In the genomic region with DNA sequence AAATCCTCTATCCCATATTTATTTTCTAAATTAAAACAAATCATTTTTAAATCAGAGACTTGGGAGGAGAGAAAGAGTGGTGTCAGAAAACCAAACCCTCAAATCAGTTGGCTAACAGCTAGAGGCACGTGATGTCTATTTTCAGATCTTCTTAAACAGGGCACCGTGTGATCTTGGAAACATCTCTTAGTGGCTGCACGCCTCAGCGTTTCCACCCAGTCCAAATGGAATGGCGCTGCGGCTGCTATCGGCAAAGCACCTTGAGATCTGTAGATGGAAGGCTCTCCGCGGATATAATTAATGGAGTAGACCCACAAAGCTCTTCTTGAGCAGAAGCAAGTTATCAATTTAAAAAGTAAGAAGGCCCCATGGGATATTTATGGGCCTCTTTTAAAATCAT, we compare ENCODE assay signal across 18 cellular contexts. TPM values are rescaled to one million over a fixed set of nuclear protein-coding genes. Genes with fewer than 3 reads are reported as not detected.
A peak's percentile ranks its signal among the peaks of the same experiment; 100 is the strongest.
DNase-seq lines count a peak whose midpoint lies in the region; ATAC-seq, FAIRE-seq and TF ChIP-seq lines count a peak whose summit lies in the region.
"Had no signal": no experiment of that assay in that cellular context is flagged by ENCODE, and none has a peak within 500 bp of the region (broad histone marks: within the 10 kb centered on the region; RNA-seq: fewer than 3 reads in every experiment).

No MANE protein-coding gene starts in this region.

- no peak overlapping the region for H4K91ac ChIP-seq in mesenchymal stem cell (ENCODE audit: low read length)

- WGBS in mesenchymal stem cell: 99% methylated on average over 9 of the region's 9 CpGs
- 84 to 97% (median 92%) methylated on average over 9 of the region's 9 CpGs for WGBS in stomach, 5 donors

- no peak overlapping the region for H3K4me3 Mint-ChIP-seq in astrocyte (ENCODE audit: unreplicated experiment)
- H3K4me3 Mint-ChIP-seq: CD4-positive, alpha-beta T cell had no signal

- H2AK5ac ChIP-seq in mesenchymal stem cell (ENCODE audit: low read length, severe bottlenecking): peak overlapping the region; percentile 57

- no peak overlapping the region for H2AFZ ChIP-seq in astrocyte (ENCODE audit: low read depth, low read length)
- H2AFZ ChIP-seq in mesenchymal stem cell (ENCODE audit: low read depth, low read length): no peak overlapping the region

- no peak for TF ChIP-seq POLR2A in stomach (IDR thresholded peaks at IDR 0.05)

- peaks cover 15% of the 10 kb centered on the region for H3K36me3 Mint-ChIP-seq in astrocyte (ENCODE audit: low read depth, unreplicated experiment)

- H3K4me2 ChIP-seq in astrocyte (ENCODE audit: low read length) (no peak overlapping the region), mesenchymal stem cell (ENCODE audit: low read length, poor library complexity, severe bottlenecking) (no peak overlapping the region)
- H3K4me2 ChIP-seq: KMS-11 had no signal

- H3K23ac ChIP-seq in mesenchymal stem cell (ENCODE audit: low read length in 2 of 2): no peak overlapping the region

- H2BK5ac ChIP-seq in mesenchymal stem cell (ENCODE audit: low read depth, low read length, poor library complexity, severe bottlenecking): no peak overlapping the region

- TF ChIP-seq EP300 in stomach (IDR thresholded peaks at IDR 0.05): no peak

- H3K4me1 ChIP-seq in BE2C (peaks cover 60% of the 10 kb centered on the region), astrocyte (ENCODE audit: insufficient read depth, low read length) (peaks cover 48% of the 10 kb centered on the region), mesenchymal stem cell (ENCODE audit: control insufficient read depth, insufficient read depth, low read depth, low read length) (peaks cover 28% of the 10 kb centered on the region), stomach (peaks cover 0 to 80% (median 50%) of the 10 kb centered on the region in 4 donors)

- H3K9me3 Mint-ChIP-seq in astrocyte (ENCODE audit: unreplicated experiment): no peaks in the 10 kb centered on the region
- H3K9me3 Mint-ChIP-seq: CD4-positive, alpha-beta T cell had no signal

- H3K27me3 ChIP-seq in BE2C: no peaks in the 10 kb centered on the region
- H3K27me3 ChIP-seq in astrocyte (ENCODE audit: insufficient read depth, low read length): no peaks in the 10 kb centered on the region
- H3K27me3 ChIP-seq in mesenchymal stem cell (ENCODE audit: control insufficient read depth in 1 of 2, insufficient read depth in 1 of 2, low read length in 2 of 2): no peaks in the 10 kb centered on the region
- no peaks in the 10 kb centered on the region for H3K27me3 ChIP-seq in stomach
- H3K27me3 ChIP-seq: Peyer's patch had no signal

- H3K4me3 ChIP-seq in BE2C (ENCODE audit: low read depth, low read length) (no peak overlapping the region), astrocyte (ENCODE audit: insufficient read depth, low read depth, low read length) (no peak overlapping the region), mesenchymal stem cell (ENCODE audit: insufficient read depth in 1 of 2, low read depth in 1 of 2, low read length in 2 of 2) (no peak overlapping the region), stomach (no peak overlapping the region)
- H3K4me3 ChIP-seq: Peyer's patch had no signal

- no peak for ATAC-seq in stimulated activated naive CD8-positive, alpha-beta T cell treated with anti-CD3 and anti-CD28 coated beads, Interleukin-15, Interleukin-2, amounts not matched to agents 100 U/mL and 50 U/mL, for 24 hours
- ATAC-seq: SK-N-SH treated with all-trans-retinoic acid at 6 μM for 48 hours had no signal

- H3K9ac ChIP-seq in astrocyte (ENCODE audit: low read length): peak overlapping the region; percentile 59
- no peak overlapping the region for H3K9ac ChIP-seq in mesenchymal stem cell (ENCODE audit: low read length)
- H3K9ac ChIP-seq: KMS-11 had no signal

- H3K4ac ChIP-seq in mesenchymal stem cell (ENCODE audit: low read depth in 1 of 2, low read length in 2 of 2): peak overlapping the region in 1 of 2 experiments; percentile 21

- H3K14ac ChIP-seq in mesenchymal stem cell (ENCODE audit: low read length in 2 of 2): no peak overlapping the region

- peak overlapping the region; percentile 58 for H2BK120ac ChIP-seq in mesenchymal stem cell (ENCODE audit: low read depth, low read length)

- peak overlapping the region; percentile 34 for H3K27ac Mint-ChIP-seq in astrocyte (ENCODE audit: unreplicated experiment)
- H3K27ac Mint-ChIP-seq: CD4-positive, alpha-beta T cell had no signal

- DNase-seq in BE2C (peak; percentile 55), astrocyte (ENCODE audit: low read depth) (no peak), mesenchymal stem cell (no peak), stomach (no peak), NCI-H345 treated with DMSO at 0.1 percent for 48 hours (lab: John Stamatoyannopoulos, UW; ENCODE audit: unreplicated experiment) (no peak), GM19239 (ENCODE audit: insufficient read length, low spot score) (no peak), RCC 7860 (ENCODE audit: low spot score) (no peak)
- DNase-seq in stimulated activated naive CD8-positive, alpha-beta T cell treated with anti-CD3 and anti-CD28 coated beads, Interleukin-15, Interleukin-2, amounts not matched to agents 100 U/mL and 50 U/mL, for 24 hours: no peak
- DNase-seq: AML-193; CD4-positive, alpha-beta T cell; NCI-H1436 treated with DMSO at 0.1 percent for 48 hours; NCI-H2029 treated with DMSO at 0.1 percent for 48 hours; NCI-H510A; Peyer's patch; SHP77 had no signal

- TF ChIP-seq CTCF in BE2C (IDR thresholded peaks at IDR 0.05; ENCODE audit: low read depth, low read length) (no peak), astrocyte (IDR thresholded peaks at IDR 0.05; ENCODE audit: insufficient read depth, low read depth, low read length) (no peak), stomach (IDR thresholded peaks at IDR 0.05) (no peak)

- H3K27me3 Mint-ChIP-seq in astrocyte (ENCODE audit: low read depth, unreplicated experiment): no peaks in the 10 kb centered on the region

- H4K8ac ChIP-seq in mesenchymal stem cell (ENCODE audit: low read length): no peak overlapping the region

- no peaks in the 10 kb centered on the region for H4K20me1 ChIP-seq in astrocyte (ENCODE audit: insufficient read depth, low read length)

- peak overlapping the region; percentile 15 to 70 for H2BK12ac ChIP-seq in mesenchymal stem cell (ENCODE audit: low read length in 2 of 2)

- H3K4me1 Mint-ChIP-seq in astrocyte (ENCODE audit: low read depth, unreplicated experiment): peaks cover 46% of the 10 kb centered on the region

- H3K9me3 ChIP-seq in BE2C (no peaks in the 10 kb centered on the region), astrocyte (ENCODE audit: insufficient read depth, low read depth, low read length) (no peaks in the 10 kb centered on the region), mesenchymal stem cell (ENCODE audit: control insufficient read depth, low read length) (no peaks in the 10 kb centered on the region), stomach (no peaks in the 10 kb centered on the region)
- H3K9me3 ChIP-seq: Peyer's patch had no signal

- peak overlapping the region; percentile 91 for H3K27ac ChIP-seq in astrocyte (ENCODE audit: low read depth, low read length)
- H3K27ac ChIP-seq in mesenchymal stem cell (ENCODE audit: low read length, poor library complexity, severe bottlenecking): peak overlapping the region; percentile 85
- H3K27ac ChIP-seq in stomach: peak overlapping the region in 3 of 5 donors; percentile 66 to 76 (median 69)
- H3K27ac ChIP-seq: KMS-11 had no signal

- intact Hi-C loops in stomach (cut with DNase I; ENCODE audit: low total_unique reads): no loop called here

- H3K79me1 ChIP-seq in mesenchymal stem cell (replicated peaks; ENCODE audit: low read length, poor library complexity, severe bottlenecking): peaks cover 7% of the 10 kb centered on the region

- FAIRE-seq in astrocyte (lab: Jason Lieb, UNC) (no peak), GM19239 (lab: Jason Lieb, UNC) (no peak), RCC 7860 (lab: Jason Lieb, UNC) (no peak)
- FAIRE-seq: HepG2 had no signal

- no peak overlapping the region for H2BK15ac ChIP-seq in mesenchymal stem cell (ENCODE audit: low read depth, poor library complexity, severe bottlenecking)

- no peaks in the 10 kb centered on the region for H3K36me3 ChIP-seq in BE2C
- H3K36me3 ChIP-seq in astrocyte (ENCODE audit: insufficient read depth, low read length): peaks cover 18% of the 10 kb centered on the region
- H3K36me3 ChIP-seq in mesenchymal stem cell (ENCODE audit: control insufficient read depth in 1 of 2, insufficient read depth in 2 of 2, low read depth in 1 of 2, low read length in 2 of 2): peaks cover 21 to 29% of the 10 kb centered on the region in 2 experiments
- H3K36me3 ChIP-seq in stomach: peaks cover 17 to 56% (median 22%) of the 10 kb centered on the region in 4 donors

- peak overlapping the region in 1 of 2 experiments; percentile 10 for H3K18ac ChIP-seq in mesenchymal stem cell (ENCODE audit: low read depth in 1 of 2, low read length in 2 of 2)

- H3K79me2 ChIP-seq in astrocyte (ENCODE audit: insufficient read depth, low read length): no peaks in the 10 kb centered on the region

RNA-seq across cellular contexts. Expression of a gene that starts 50.0 kb away (rescaled TPM):
- 18.9 TPM for polyA plus RNA-seq in BE2C (2012; ENCODE audit: insufficient read depth, insufficient read length, low read depth)
- 68.5 and 76.7 TPM in 2 replicates for total RNA-seq in astrocyte
- polyA plus RNA-seq in mesenchymal stem cell (2013, experiment 1 of 2): 87.1 TPM
- polyA plus RNA-seq in mesenchymal stem cell (2013, experiment 2 of 2): 83.3 TPM
- total RNA-seq in stomach: 100 to 1,000 TPM in 2 of 5 donors, 10 to 100 TPM in 3; 21.0 to 166 (median 56.9) TPM
- polyA plus RNA-seq in stomach: 10 to 100 TPM in 1 of 3 donors, 1 to 10 TPM in 1, under 1 TPM in 1; 0.92 to 13.2 (median 2.9) TPM
